In genomic region chr10:34364253-34365037, GRCh38 we compare ENCODE assay signal across 27 cellular contexts.
DNase-seq lines count a peak whose midpoint lies in the region; ATAC-seq lines count a peak whose summit lies in the region.
"Had no signal": no experiment of that assay in that cellular context is flagged by ENCODE, and none has a peak within 500 bp of the region (broad histone marks: within the 10 kb centered on the region; RNA-seq: fewer than 3 reads in every experiment).

No MANE protein-coding gene starts in this region.

- peak; percentile 22 for ATAC-seq in aorta (ENCODE audit: low FRiP score)
- no peak for ATAC-seq in HG03135 (IDR thresholded peaks at IDR 0.05; ENCODE audit: unreplicated experiment)
- ATAC-seq: activated CD8-positive, alpha-beta T cell treated with anti-CD3 and anti-CD28 coated beads, Interleukin-2, amount 10 ng/mL, durations not matched to agents 7 days and 5 days; heart left ventricle; mucosa of descending colon; natural killer cell; stimulated activated effector memory CD8-positive, alpha-beta T cell treated with anti-CD3 and anti-CD28 coated beads, Interleukin-12 subunit alpha, Interleukin-12 subunit beta, amount 100 ng/mL, for 72 hours had no signal

- no peaks in the 10 kb centered on the region for H3K4me1 ChIP-seq in aorta (ENCODE audit: control insufficient read depth in 1 of 2, insufficient read depth in 2 of 2, low read length in 2 of 2)
- H3K4me1 ChIP-seq: breast epithelium, heart left ventricle, prostate gland, transverse colon had no signal

- H3K9me3 ChIP-seq in aorta (ENCODE audit: control insufficient read depth, low read length), result no peaks in the 10 kb centered on the region
- H3K9me3 ChIP-seq: breast epithelium, Caco-2, heart left ventricle, mucosa of descending colon, prostate gland, SJCRH30, transverse colon had no signal

- H3K27me3 ChIP-seq in aorta (ENCODE audit: control insufficient read depth in 1 of 2, insufficient read depth in 2 of 2, low read length in 1 of 2), result no peaks in the 10 kb centered on the region
- H3K27me3 ChIP-seq: breast epithelium, heart left ventricle, SJCRH30, transverse colon had no signal

- no peak overlapping the region for H3K4me3 ChIP-seq in aorta (ENCODE audit: low read length in 2 of 2)
- H3K4me3 ChIP-seq: breast epithelium, heart left ventricle, lung, mucosa of descending colon, prostate gland, SJCRH30, transverse colon had no signal

- intact Hi-C loops in aorta (cut with DNase I), result no loop called here

- 93 to 96% methylated on average over 5 of the region's 5 CpGs for WGBS in aorta, 2 donors

- H3K27ac ChIP-seq in aorta (ENCODE audit: low read depth in 1 of 2, low read length in 2 of 2), result no peak overlapping the region
- H3K27ac ChIP-seq: breast epithelium, heart left ventricle, prostate gland, SJCRH30, transverse colon had no signal

- H3K36me3 ChIP-seq in aorta (ENCODE audit: control insufficient read depth in 1 of 2, insufficient read depth in 2 of 2, low read length in 1 of 2), result no peaks in the 10 kb centered on the region
- H3K36me3 ChIP-seq: breast epithelium, prostate gland, transverse colon had no signal

- DNase-seq in GM03348 (ENCODE audit: low spot score), result peak; percentile 15
- peak; percentile 57 for DNase-seq in amniotic epithelial cell (ENCODE audit: low read depth)
- DNase-seq in kidney glomerular epithelial cell (lab: John Stamatoyannopoulos, UW), result peak; percentile 44
- DNase-seq in aorta, result no peak
- DNase-seq in activated CD8-positive, alpha-beta memory T cell treated with anti-CD3 and anti-CD28 coated beads, Interleukin-2, amount 50 U/mL, for 4 hours, result no peak
- DNase-seq in activated CD4-positive, alpha-beta T cell treated with anti-CD3 and anti-CD28 coated beads, Interleukin-2, amount 50 U/mL, for 4 hours, result no peak
- DNase-seq: activated CD8-positive, alpha-beta T cell treated with anti-CD3 and anti-CD28 coated beads, Interleukin-2, amount 10 ng/mL, durations not matched to agents 7 days and 5 days; activated naive CD4-positive, alpha-beta T cell treated with anti-CD3 and anti-CD28 coated beads, Interleukin-2, amount 50 U/mL, for 16 hours; amygdala; C1 segment of cervical spinal cord; Caco-2; heart left ventricle; mucosa of descending colon; natural killer cell; NCI-H1048; NCI-H1694 treated with DMSO at 0.1 percent for 48 hours; NCI-H446 treated with DMSO at 0.1 percent for 48 hours; nucleus accumbens; SJCRH30; stimulated activated CD4-positive, alpha-beta T cell treated with anti-CD3 and anti-CD28 coated beads, Interleukin-15, amount 100 ng/mL, for 24 hours; SW 1271; transverse colon had no signal

Comparison
In these comparisons a context has a peak if more than half of its experiments do, and no peak if none do; other contexts are left out.
1. DNase-seq: peak in GM03348 (single experiment), amniotic epithelial cell (single experiment) and kidney glomerular epithelial cell (single experiment); none in aorta (0 of 2), activated CD8-positive, alpha-beta memory T cell treated with anti-CD3 and anti-CD28 coated beads, Interleukin-2, amount 50 U/mL, for 4 hours (single experiment) and activated CD4-positive, alpha-beta T cell treated with anti-CD3 and anti-CD28 coated beads, Interleukin-2, amount 50 U/mL, for 4 hours (0 of 2).